ENCODE assay signal across 1 cellular context in the genomic region with DNA sequence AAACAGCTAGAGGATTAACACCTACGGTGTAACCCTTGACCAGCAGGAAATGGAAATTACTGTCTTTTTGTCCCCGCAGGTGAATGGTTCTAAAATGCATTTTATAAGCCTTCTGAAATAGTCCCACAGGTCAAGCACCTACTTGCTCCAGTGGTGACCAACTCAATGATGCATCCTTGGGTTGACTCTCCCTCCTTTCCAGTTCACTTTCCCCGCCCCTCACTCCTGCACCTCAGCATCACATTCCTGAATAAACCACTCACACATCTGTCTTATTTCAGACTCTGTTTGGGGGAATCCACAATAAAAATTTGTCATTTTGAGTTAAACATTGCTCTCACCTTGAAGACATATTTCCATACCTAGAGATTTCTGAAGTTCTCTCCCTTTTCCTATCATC.
TF ChIP-seq lines count a peak whose summit lies in the region.

No MANE protein-coding gene starts in this region.

TF ChIP-seq in IMR-90, 13 proteins besides CTCF, POLR2A, EP300 and RAD21:
- TF ChIP-seq, protein P1, sequence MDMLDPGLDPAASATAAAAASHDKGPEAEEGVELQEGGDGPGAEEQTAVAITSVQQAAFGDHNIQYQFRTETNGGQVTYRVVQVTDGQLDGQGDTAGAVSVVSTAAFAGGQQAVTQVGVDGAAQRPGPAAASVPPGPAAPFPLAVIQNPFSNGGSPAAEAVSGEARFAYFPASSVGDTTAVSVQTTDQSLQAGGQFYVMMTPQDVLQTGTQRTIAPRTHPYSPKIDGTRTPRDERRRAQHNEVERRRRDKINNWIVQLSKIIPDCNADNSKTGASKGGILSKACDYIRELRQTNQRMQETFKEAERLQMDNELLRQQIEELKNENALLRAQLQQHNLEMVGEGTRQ (IDR thresholded peaks at IDR 0.05; ENCODE audit: low read depth, low read length), result no peak
- TF ChIP-seq MXI1 (IDR thresholded peaks at IDR 0.05; ENCODE audit: borderline replicate concordance, low read depth, low read length), result no peak
- no peak for TF ChIP-seq RFX5 (IDR thresholded peaks at IDR 0.05; ENCODE audit: low read depth, low read length)
- TF ChIP-seq BHLHE40 (IDR thresholded peaks at IDR 0.05; ENCODE audit: low read depth, low read length), result no peak
- no peak for TF ChIP-seq CEBPB (IDR thresholded peaks at IDR 0.05; ENCODE audit: low read depth, low read length)
- TF ChIP-seq MAFK (IDR thresholded peaks at IDR 0.05; ENCODE audit: low read depth, low read length), result no peak
- TF ChIP-seq FOS (IDR thresholded peaks at IDR 0.05; ENCODE audit: low read depth, low read length), result no peak
- no peak for TF ChIP-seq NFE2L2 (IDR thresholded peaks at IDR 0.05; ENCODE audit: low read depth, low read length)
- TF ChIP-seq MAZ (IDR thresholded peaks at IDR 0.05; ENCODE audit: borderline replicate concordance, low read depth, low read length), result no peak
